ENCODE assay signal across 8 cellular contexts in genomic region chr16:88143748-88144511, GRCh38.
DNase-seq lines count a peak whose midpoint lies in the region; ATAC-seq and TF ChIP-seq lines count a peak whose summit lies in the region.
"Not testable (repeated sequence)": the region's sequence is repeated elsewhere in the genome, so short reads cannot be mapped to it uniquely, and the experiment has no call there.

No MANE protein-coding gene starts in this region.

- not testable (repeated sequence) for TF ChIP-seq POLR2A in right lobe of liver (IDR thresholded peaks at IDR 0.05)

- peak; percentile 11 for DNase-seq in ELF-1 (ENCODE audit: low read depth, low spot score)
- peak; percentile 79 for DNase-seq in SK-N-SH
- not testable (repeated sequence) for DNase-seq in Right ventricle myocardium inferior (ENCODE audit: missing footprints)
- DNase-seq in right atrium auricular region (ENCODE audit: low spot score), result peak; percentile 76
- peak in 1 of 3 donors; percentile 31 for DNase-seq in right lobe of liver
- DNase-seq in posterior vena cava (ENCODE audit: low spot score), result peak; percentile 75
- peak; percentile 33 to 70 for DNase-seq in aorta

- not testable (repeated sequence) for H4K20me1 ChIP-seq in SK-N-SH (ENCODE audit: insufficient read depth)

- H3K27ac ChIP-seq in SK-N-SH (ENCODE audit: low read depth in 2 of 2, low read length in 1 of 2), result peak overlapping the region in 1 of 2 experiments; percentile 98; a peak in 2 of 4 replicates
- H3K27ac ChIP-seq in right atrium auricular region, result peak overlapping the region; percentile 81 to 91
- not testable (repeated sequence) for H3K27ac ChIP-seq in right lobe of liver; aorta (ENCODE audit: low read depth in 1 of 2, low read length in 2 of 2)

- peaks cover 12% of the 10 kb centered on the region for H3K4me1 Mint-ChIP-seq in brain

- not testable (repeated sequence) for H3K27me3 Mint-ChIP-seq in brain

- not testable (repeated sequence) for H3K9ac ChIP-seq in SK-N-SH

- not testable (repeated sequence) for H3K9me2 ChIP-seq in SK-N-SH

- peaks cover 0 to 50% of the 10 kb centered on the region in 2 experiments; a peak in 1 of 4 replicates for H3K4me1 ChIP-seq in SK-N-SH (ENCODE audit: control insufficient read depth in 1 of 2, insufficient read depth in 2 of 2, low read depth in 1 of 2, low read length in 1 of 2)
- H3K4me1 ChIP-seq in right atrium auricular region; right lobe of liver; aorta (ENCODE audit: control insufficient read depth in 1 of 2, insufficient read depth in 2 of 2, low read length in 2 of 2): not testable (repeated sequence)

- not testable (repeated sequence) for TF ChIP-seq CTCF in SK-N-SH (IDR thresholded peaks at IDR 0.05); brain (conservative IDR thresholded peaks at IDR 0.05); right atrium auricular region (IDR thresholded peaks at IDR 0.05); right lobe of liver (IDR thresholded peaks at IDR 0.05)

- H3F3A ChIP-seq in SK-N-SH (replicated peaks; ENCODE audit: insufficient read depth), result not testable (repeated sequence)

- ATAC-seq in Right ventricle myocardium inferior, result peak; percentile 82
- ATAC-seq in right lobe of liver, result peak; percentile 62 to 72 (median 68)
- not testable (repeated sequence) for ATAC-seq in aorta (ENCODE audit: low FRiP score)

- TF ChIP-seq EP300 in SK-N-SH (IDR thresholded peaks at IDR 0.05; ENCODE audit: borderline replicate concordance in 1 of 2, low read depth in 1 of 2, low read length in 1 of 2), result peak in 1 of 2 experiments; percentile 53; a peak in 2 of 4 replicates

- not testable (repeated sequence) for H3K4me3 Mint-ChIP-seq in brain

- not testable (repeated sequence) for H3K36me3 ChIP-seq in SK-N-SH (replicated peaks in 1 of 2; ENCODE audit: control insufficient read depth in 1 of 2, insufficient read depth in 2 of 2, low read length in 1 of 2); right atrium auricular region; right lobe of liver; aorta (ENCODE audit: control insufficient read depth in 1 of 2, insufficient read depth in 2 of 2, low read length in 1 of 2)

- not testable (repeated sequence) for H2AFZ ChIP-seq in SK-N-SH (ENCODE audit: low read depth)

- POLR2A ChIA-PET in SK-N-SH (lab: Yijun Ruan, JAX), result interaction anchor here (0.7 kb wide), 1 partner anchor 51 kb away, joined by 4 read pairs; no protein-coding TSS in a partner anchor

- not testable (repeated sequence) for H3K36me3 Mint-ChIP-seq in brain

- peak overlapping the region in 3 of 5 experiments; percentile 59 to 82 (median 60) for H3K27ac Mint-ChIP-seq in brain

- H3K27me3 ChIP-seq in SK-N-SH (ENCODE audit: insufficient read depth); right atrium auricular region; right lobe of liver; aorta (ENCODE audit: control insufficient read depth in 1 of 2, insufficient read depth in 2 of 2, low read length in 1 of 2): not testable (repeated sequence)

- 50% methylated on average over 13 of the region's 39 CpGs for WGBS in SK-N-SH (ENCODE audit: low lambda C conversion rate)
- WGBS in right lobe of liver (ENCODE audit: insufficient coverage, low coverage, low lambda C conversion rate, missing lambda C conversion rate), result 28% methylated on average over 19 of the region's 39 CpGs
- WGBS in aorta, 2 donors, result 45 to 55% methylated on average over 30 to 39 of the region's 39 CpGs

- H3K4me3 ChIP-seq in SK-N-SH (ENCODE audit: low read depth in 2 of 2, low read length in 1 of 2); right atrium auricular region; right lobe of liver; aorta (ENCODE audit: low read length in 2 of 2): not testable (repeated sequence)

- CTCF ChIA-PET in SK-N-SH (lab: Yijun Ruan, JAX), result not testable (repeated sequence)

- H3K9me3 ChIP-seq in SK-N-SH; right atrium auricular region; right lobe of liver; aorta (ENCODE audit: control insufficient read depth, low read length): not testable (repeated sequence)

- peaks cover 3 to 11% (median 10%) of the 10 kb centered on the region in 5 experiments for H3K9me3 Mint-ChIP-seq in brain

- TF ChIP-seq RAD21 in SK-N-SH (IDR thresholded peaks at IDR 0.05; ENCODE audit: low read length), result not testable (repeated sequence)

- not testable (repeated sequence) for H3K79me2 ChIP-seq in SK-N-SH (ENCODE audit: insufficient read depth)

- intact Hi-C loops in Right ventricle myocardium inferior (cut with DNase I); right lobe of liver (cut with DNase I); posterior vena cava (cut with DNase I); aorta (cut with DNase I): not testable (repeated sequence)

- H3K4me2 ChIP-seq in SK-N-SH, result not testable (repeated sequence)

TF ChIP-seq in SK-N-SH, 30 proteins besides CTCF, POLR2A, EP300 and RAD21:
- peak; percentile 12; the same call in 1 of the 2 replicates for TF ChIP-seq MXI1 (IDR thresholded peaks at IDR 0.05; ENCODE audit: low read depth, low read length)
